8 cellular contexts compared by ENCODE assay signal in the genomic region with DNA sequence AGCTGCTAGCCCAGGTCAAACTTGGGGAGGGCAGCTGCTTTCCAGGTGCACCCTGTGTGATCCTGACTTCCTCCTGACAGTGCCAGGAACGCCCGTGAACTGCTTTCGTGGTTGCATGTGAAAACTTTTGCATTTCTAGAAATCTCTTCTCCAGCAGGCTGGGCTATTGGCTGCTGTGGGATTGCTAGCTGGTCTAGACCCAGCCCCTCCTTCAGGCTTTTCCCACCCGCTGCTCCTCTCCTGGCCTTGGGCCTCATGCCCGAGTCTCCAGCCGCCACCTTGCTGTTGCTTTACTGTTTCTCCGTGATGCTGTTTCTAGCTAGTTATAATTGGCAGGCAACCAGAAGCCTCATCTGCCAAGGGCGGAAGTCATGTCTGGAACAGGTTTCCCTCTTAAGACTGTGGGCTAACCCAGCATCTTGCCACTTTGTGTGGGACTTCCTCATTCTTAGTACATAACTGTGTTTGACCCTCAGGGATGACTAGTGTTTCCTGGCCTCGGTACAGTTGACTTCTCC. TPM values are rescaled to one million over a fixed set of nuclear protein-coding genes. Genes with fewer than 3 reads are reported as not detected.
DNase-seq lines count a peak whose midpoint lies in the region; ATAC-seq and TF ChIP-seq lines count a peak whose summit lies in the region.

No MANE protein-coding gene starts in this region.

- BruUV-seq in OCI-LY7 (replicated peaks; lab: Mats Ljungman, UMichigan): no TSS peak

- H3K27ac Mint-ChIP-seq in activated naive CD4-positive, alpha-beta T cell treated with anti-CD3 and anti-CD28 coated beads, Interleukin-2, amount 10 ng/mL, durations not matched to agents 7 days and 5 days: peak overlapping the region; percentile 93

- H3K27ac ChIP-seq in OCI-LY7 (ENCODE audit: low read depth, low read length, poor library complexity, severe bottlenecking): peak overlapping the region; percentile 90

- peaks cover 59% of the 10 kb centered on the region for H3K4me1 Mint-ChIP-seq in activated naive CD4-positive, alpha-beta T cell treated with anti-CD3 and anti-CD28 coated beads, Interleukin-2, amount 10 ng/mL, durations not matched to agents 7 days and 5 days

- TF ChIP-seq CTCF in OCI-LY7 (conservative IDR thresholded peaks at IDR 0.05; ENCODE audit: low read length): no peak

- H4K20me1 ChIP-seq in OCI-LY7 (ENCODE audit: insufficient read depth, low read length): no peaks in the 10 kb centered on the region

- H3K9me3 ChIP-seq in OCI-LY7 (ENCODE audit: low read length): no peaks in the 10 kb centered on the region

- no peaks in the 10 kb centered on the region for H3K9me3 Mint-ChIP-seq in activated naive CD4-positive, alpha-beta T cell treated with anti-CD3 and anti-CD28 coated beads, Interleukin-2, amount 10 ng/mL, durations not matched to agents 7 days and 5 days

- H3K27me3 Mint-ChIP-seq in activated naive CD4-positive, alpha-beta T cell treated with anti-CD3 and anti-CD28 coated beads, Interleukin-2, amount 10 ng/mL, durations not matched to agents 7 days and 5 days: no peaks in the 10 kb centered on the region

- peaks cover 23% of the 10 kb centered on the region for H3K36me3 Mint-ChIP-seq in activated naive CD4-positive, alpha-beta T cell treated with anti-CD3 and anti-CD28 coated beads, Interleukin-2, amount 10 ng/mL, durations not matched to agents 7 days and 5 days

- CTCF ChIA-PET in OCI-LY7 (lab: Charles Lee; ENCODE audit: unreplicated experiment): interaction anchor here (0.6 kb wide), 1 partner anchor 201 kb away, joined by 3 read pairs; no protein-coding TSS in a partner anchor
- CTCF ChIA-PET in activated naive CD4-positive, alpha-beta T cell treated with anti-CD3 and anti-CD28 coated beads, Interleukin-2, amount 10 ng/mL, durations not matched to agents 7 days and 5 days (lab: Charles Lee): interaction anchor here (0.7 to 2.4 kb wide), 8 partner anchors 13 to 109 kb away, joined by 3 to 10 read pairs (median 4); a partner anchor contains a TSS

- no peaks in the 10 kb centered on the region for H3K36me3 ChIP-seq in OCI-LY7 (ENCODE audit: insufficient read depth, low read length)

- H3K4me1 ChIP-seq in OCI-LY7 (ENCODE audit: insufficient read depth, low read length, poor library complexity, severe bottlenecking): peaks cover 69% of the 10 kb centered on the region

- DNase-seq in A172 (ENCODE audit: low spot score) (peak; percentile 93), OCI-LY7 (ENCODE audit: low spot score) (peak; percentile 93), cardiac septum (ENCODE audit: low spot score) (peak; percentile 81), smooth muscle cell of the brain vasculature (ENCODE audit: low read depth, low spot score) (peak; percentile 31), NCI-H2227 (lab: John Stamatoyannopoulos, UW; ENCODE audit: unreplicated experiment) (no peak)
- peak; percentile 71 for DNase-seq in activated naive CD4-positive, alpha-beta T cell treated with anti-CD3 and anti-CD28 coated beads, Interleukin-2, amount 10 ng/mL, durations not matched to agents 7 days and 5 days

- H3K4me3 Mint-ChIP-seq in activated naive CD4-positive, alpha-beta T cell treated with anti-CD3 and anti-CD28 coated beads, Interleukin-2, amount 10 ng/mL, durations not matched to agents 7 days and 5 days: peak overlapping the region; percentile 62

- peak overlapping the region; percentile 78 for H3K4me2 ChIP-seq in OCI-LY7 (ENCODE audit: low read length)

- POLR2A ChIA-PET in OCI-LY7 (lab: Charles Lee): interaction anchor here (0.6 to 1.8 kb wide), 3 partner anchors 10 to 29 kb away, joined by 4 to 7 read pairs (median 4); no protein-coding TSS in a partner anchor

- peak overlapping the region; percentile 60; the same call in 1 of the 2 replicates for H2AFZ ChIP-seq in OCI-LY7 (ENCODE audit: low read length)

- ATAC-seq in GM18861 (IDR thresholded peaks at IDR 0.05; ENCODE audit: unreplicated experiment): peak; percentile 87
- peak; percentile 77 for ATAC-seq in HG03095 (IDR thresholded peaks at IDR 0.05; ENCODE audit: unreplicated experiment)

- no peaks in the 10 kb centered on the region for H3K9me2 ChIP-seq in OCI-LY7 (ENCODE audit: insufficient read depth, low read length)

- no peaks in the 10 kb centered on the region for H3K79me2 ChIP-seq in OCI-LY7 (ENCODE audit: insufficient read depth, low read depth, low read length)

- H3K4me3 ChIP-seq in OCI-LY7 (ENCODE audit: low read depth, low read length, poor library complexity, severe bottlenecking): peak overlapping the region; percentile 56

- intact Hi-C loops in OCI-LY7 (cut with micrococcal nuclease; ENCODE audit: unreplicated experiment) (no loop called here), cardiac septum (cut with DNase I) (no loop called here)

RNA-seq across cellular contexts. Expression of a gene that starts 27.0 kb away (rescaled TPM):
- 8.0 and 15.5 TPM in 2 replicates for total RNA-seq in A172 (2014; rRNA removed; shearing (Covaris generic))
- total RNA-seq in OCI-LY7 (2014; rRNA removed; shearing (Covaris generic)): 7.7 and 10.1 TPM in 2 replicates
- total RNA-seq in OCI-LY7 (2022): 9.5 and 15.4 TPM in 2 replicates
- total RNA-seq in cardiac septum: 16.3 TPM
